22 cellular contexts compared by ENCODE assay signal in genomic region chr22:48264586-48264985, GRCh38.
DNase-seq lines count a peak whose midpoint lies in the region; ATAC-seq, FAIRE-seq and TF ChIP-seq lines count a peak whose summit lies in the region.
"Had no signal": no experiment of that assay in that cellular context is flagged by ENCODE, and none has a peak within 500 bp of the region (broad histone marks: within the 10 kb centered on the region; RNA-seq: fewer than 3 reads in every experiment).

No MANE protein-coding gene starts in this region.

- H3K4me1 ChIP-seq in K562 (replicated peaks in 1 of 2; ENCODE audit: control insufficient read depth in 2 of 2, insufficient read depth in 2 of 2, low read length in 2 of 2): peaks cover 0 to 3% of the 10 kb centered on the region in 2 experiments; a peak in 2 of 5 replicates
- H3K4me1 ChIP-seq in neuronal stem cell (ENCODE audit: control insufficient read depth in 2 of 2, insufficient read depth in 1 of 2, low read depth in 1 of 2, low read length in 2 of 2): no peaks in the 10 kb centered on the region
- no peaks in the 10 kb centered on the region for H3K4me1 ChIP-seq in PC-3 (ENCODE audit: insufficient read depth, low read length)
- H3K4me1 ChIP-seq: BLaER1, Caco-2, HAP-1 had no signal

- TF ChIP-seq POLR2A in K562 (conservative IDR thresholded peaks at IDR 0.05): no peak

- ATAC-seq in K562 (no peak), GM21381 (IDR thresholded peaks at IDR 0.05; ENCODE audit: unreplicated experiment) (no peak), PC-3 (no peak)
- ATAC-seq: CD8-positive, alpha-beta T cell had no signal

- H3K4ac ChIP-seq in neuronal stem cell (ENCODE audit: low read length): no peak overlapping the region

- no peak overlapping the region for H3K23ac ChIP-seq in neuronal stem cell (ENCODE audit: low read depth, low read length, poor library complexity)

- no peak overlapping the region for H2BK12ac ChIP-seq in neuronal stem cell (ENCODE audit: low read length)

- H2BK15ac ChIP-seq in neuronal stem cell (ENCODE audit: low read length): no peak overlapping the region

- no peak overlapping the region for H4K91ac ChIP-seq in neuronal stem cell (ENCODE audit: low read depth, low read length, poor library complexity)

- no peaks in the 10 kb centered on the region for H3K79me1 ChIP-seq in neuronal stem cell (ENCODE audit: low read depth, low read length)

- no peak overlapping the region for H3K14ac ChIP-seq in neuronal stem cell (ENCODE audit: low read length)

- H2AFZ ChIP-seq in K562 (ENCODE audit: low read depth, low read length) (no peak overlapping the region), neuronal stem cell (ENCODE audit: low read length) (no peak overlapping the region), PC-3 (ENCODE audit: low read length) (no peak overlapping the region)
- H2AFZ ChIP-seq: GM23248 had no signal

- intact Hi-C loops in K562 (cut with micrococcal nuclease): no loop called here
- intact Hi-C loops in PC-3 (cut with micrococcal nuclease): no loop called here

- 1% methylated on average over 14 of the region's 14 CpGs for WGBS in K562 (ENCODE audit: insufficient coverage, low coverage, missing lambda C conversion rate)
- no CpG with 5 or more reads among the region's 14 CpGs for WGBS in neuronal stem cell (ENCODE audit: extremely low coverage in 2 of 2, insufficient read length in 2 of 2, insufficient replicate concordance in 1 of 2), 2 donors

- H3K4me2 ChIP-seq in K562 (ENCODE audit: insufficient read depth, low read length) (no peak overlapping the region), neuronal stem cell (ENCODE audit: insufficient read depth, low read length, poor library complexity, severe bottlenecking) (no peak overlapping the region), PC-3 (ENCODE audit: low read length) (no peak overlapping the region)
- H3K4me2 ChIP-seq: BLaER1 had no signal

- no peaks in the 10 kb centered on the region for H3K9me1 ChIP-seq in K562 (ENCODE audit: control insufficient read depth, insufficient read depth, low read length)

- no peaks in the 10 kb centered on the region for H3K36me3 ChIP-seq in K562 (ENCODE audit: control insufficient read depth, insufficient read depth, low read length)
- H3K36me3 ChIP-seq in neuronal stem cell (replicated peaks in 1 of 2; ENCODE audit: control insufficient read depth in 2 of 2, insufficient read depth in 2 of 2, low read length in 2 of 2): no peaks in the 10 kb centered on the region
- H3K36me3 ChIP-seq in PC-3 (ENCODE audit: low read depth, low read length): no peaks in the 10 kb centered on the region
- H3K36me3 ChIP-seq: BLaER1, HAP-1 had no signal

- H2BK5ac ChIP-seq in neuronal stem cell (ENCODE audit: low read length): no peak overlapping the region

- BruUV-seq in K562 (replicated peaks; lab: Mats Ljungman, UMichigan): no TSS peak
- no TSS peak for BruUV-seq in PC-3 (replicated peaks; lab: Mats Ljungman, UMichigan)

- no peaks in the 10 kb centered on the region for H4K20me1 ChIP-seq in K562 (replicated peaks; ENCODE audit: control insufficient read depth, insufficient read depth, low read length)
- H4K20me1 ChIP-seq in PC-3 (ENCODE audit: low read length): no peaks in the 10 kb centered on the region
- H4K20me1 ChIP-seq: BLaER1 had no signal

- no peak overlapping the region for H3K27ac ChIP-seq in K562 (ENCODE audit: extremely low read depth, low read depth, low read length)
- no peak overlapping the region for H3K27ac ChIP-seq in neuronal stem cell (replicated peaks; ENCODE audit: low read length)
- H3K27ac ChIP-seq in PC-3 (ENCODE audit: low read length): no peak overlapping the region
- H3K27ac ChIP-seq: 22Rv1, BLaER1, C4-2B, GM23248 had no signal

- no peak overlapping the region for H3K9ac ChIP-seq in K562 (ENCODE audit: insufficient read depth in 1 of 2, low read depth in 2 of 2, low read length in 2 of 2)
- H3K9ac ChIP-seq in neuronal stem cell (ENCODE audit: low read depth, low read length, poor library complexity): no peak overlapping the region
- no peak overlapping the region for H3K9ac ChIP-seq in PC-3 (ENCODE audit: low read length)
- H3K9ac ChIP-seq: BLaER1, GM23248 had no signal

- peak; percentile 28 for DNase-seq in NCI-H748 (lab: John Stamatoyannopoulos, UW; ENCODE audit: unreplicated experiment)
- no peak for DNase-seq in NCI-H748 treated with DMSO at 0.1 percent for 48 hours (lab: John Stamatoyannopoulos, UW)
- peak; percentile 23 for DNase-seq in Daoy (ENCODE audit: low read depth)
- no peak for DNase-seq in K562 (ENCODE audit: extremely low read depth in 1 of 4, low spot score in 3 of 4)
- no peak for DNase-seq in neuronal stem cell (ENCODE audit: low spot score)
- no peak for DNase-seq in frontal cortex (ENCODE audit: low spot score in 2 of 2)
- no peak for DNase-seq in PC-3
- DNase-seq: Caco-2; CD4-positive, CD25-positive, alpha-beta regulatory T cell; CD8-positive, alpha-beta T cell; DMS79; GF-D8; GM23248; HFFc6 had no signal

- no peak overlapping the region for H4K8ac ChIP-seq in neuronal stem cell (ENCODE audit: low read depth, low read length)

- peak overlapping the region; percentile 15 for H2AK5ac ChIP-seq in neuronal stem cell (ENCODE audit: low read depth, low read length)

- no peak overlapping the region for H2BK120ac ChIP-seq in neuronal stem cell (ENCODE audit: low read depth, low read length)

- in situ Hi-C loops in K562 (cut with MboI): no loop called here

- POLR2A ChIA-PET in K562 (lab: Yijun Ruan, JAX): no interaction called here
- POLR2A ChIA-PET in PC-3 (lab: Charles Lee; ENCODE audit: unreplicated experiment): no interaction called here

- no peaks in the 10 kb centered on the region for H3K79me2 ChIP-seq in K562 (ENCODE audit: control insufficient read depth, insufficient read depth, low read length)
- no peaks in the 10 kb centered on the region for H3K79me2 ChIP-seq in PC-3 (ENCODE audit: low read length)

- H3K9me3 ChIP-seq in K562 (replicated peaks; ENCODE audit: control insufficient read depth, insufficient read depth, low read depth, low read length): no peaks in the 10 kb centered on the region
- no peaks in the 10 kb centered on the region for H3K9me3 ChIP-seq in neuronal stem cell (replicated peaks in 1 of 2; ENCODE audit: control insufficient read depth in 2 of 2, insufficient read depth in 1 of 2, low read depth in 1 of 2, low read length in 2 of 2)
- H3K9me3 ChIP-seq in PC-3 (ENCODE audit: low read length): no peaks in the 10 kb centered on the region
- H3K9me3 ChIP-seq: BLaER1, Caco-2, HAP-1 had no signal

- H3F3A ChIP-seq in PC-3 (ENCODE audit: low read length, unreplicated experiment): no peaks in the 10 kb centered on the region

- H3K18ac ChIP-seq in neuronal stem cell (ENCODE audit: low read length): no peak overlapping the region

- no peak for TF ChIP-seq CTCF in K562 (IDR thresholded peaks at IDR 0.05 in 2 of 3, conservative IDR thresholded peaks at IDR 0.05 in 1 of 3; ENCODE audit: insufficient read depth in 2 of 3, low read depth in 1 of 3, low read length in 3 of 3)
- no peak for TF ChIP-seq CTCF in PC-3 (conservative IDR thresholded peaks at IDR 0.05; ENCODE audit: low read depth, low read length)

- no peak for TF ChIP-seq RAD21 in K562 (CRISPR knock-in tag; conservative IDR thresholded peaks at IDR 0.05 in 1 of 2, IDR thresholded peaks at IDR 0.05 in 1 of 2)

- no peak overlapping the region for H3K4me3 ChIP-seq in K562
- H3K4me3 ChIP-seq in neuronal stem cell (ENCODE audit: low read length in 2 of 2): no peak overlapping the region
- H3K4me3 ChIP-seq in PC-3 (ENCODE audit: low read length): no peak overlapping the region
- H3K4me3 ChIP-seq: BLaER1, GM23248, HAP-1 had no signal

- H3K9me2 ChIP-seq in PC-3 (replicated peaks; ENCODE audit: low read length): no peaks in the 10 kb centered on the region

- CTCF ChIA-PET in K562 (lab: Yijun Ruan, JAX; ENCODE audit: low intra/inter-chr PET ratio): no interaction called here
- CTCF ChIA-PET in PC-3 (lab: Charles Lee): no interaction called here

- no peak for TF ChIP-seq EP300 in K562 (IDR thresholded peaks at IDR 0.05; ENCODE audit: low read length)

- H3K27me3 ChIP-seq in K562 (ENCODE audit: control insufficient read depth in 2 of 2, insufficient read depth in 2 of 2, low read length in 2 of 2) (peaks cover 0 to 16% of the 10 kb centered on the region in 2 experiments; a peak in 1 of 5 replicates), neuronal stem cell (ENCODE audit: control insufficient read depth in 3 of 3, insufficient read depth in 3 of 3, low read depth in 1 of 3, low read length in 3 of 3) (peaks cover 0 to 9% (median 0%) of the 10 kb centered on the region in 3 experiments), PC-3 (ENCODE audit: low read length) (no peaks in the 10 kb centered on the region)
- H3K27me3 ChIP-seq: BLaER1 had no signal

- FAIRE-seq in K562 (lab: Jason Lieb, UNC) (no peak), frontal cortex (lab: Jason Lieb, UNC) (no peak)
- FAIRE-seq: A204.1, GM12891, H1 had no signal

TF ChIP-seq in K562, 482 proteins besides CTCF, POLR2A, EP300 and RAD21:
- TF ChIP-seq NEUROD1 (IDR thresholded peaks at IDR 0.05; ENCODE audit: borderline replicate concordance, low read depth, low read length, partially characterized antibody) (no peak), NRF1 (conservative IDR thresholded peaks at IDR 0.05 in 1 of 2, IDR thresholded peaks at IDR 0.05 in 1 of 2) (peak; percentile 41 to 47; a peak in 2 of 4 replicates), NFYB (IDR thresholded peaks at IDR 0.05; ENCODE audit: extremely low read depth, insufficient read length) (no peak), SAFB2 (IDR thresholded peaks at IDR 0.05; ENCODE audit: borderline replicate concordance, low read depth, low read length, severe bottlenecking) (no peak), TBP (optimal IDR thresholded peaks at IDR 0.05; ENCODE audit: low read depth, low read length) (no peak), NFIC (IDR thresholded peaks at IDR 0.05) (no peak)
TF ChIP-seq in K562: peak in this region for 1.

Comparison
In these comparisons a context has a peak if more than half of its experiments do, and no peak if none do; other contexts are left out.
1. DNase-seq: peak in NCI-H748 (single experiment) and Daoy (single experiment); none in NCI-H748 treated with DMSO at 0.1 percent for 48 hours (single experiment), K562 (0 of 4), neuronal stem cell (single experiment), frontal cortex (0 of 2) and PC-3 (single experiment).